Comparison of ENCODE assay signal across 7 cellular contexts in the genomic region with DNA sequence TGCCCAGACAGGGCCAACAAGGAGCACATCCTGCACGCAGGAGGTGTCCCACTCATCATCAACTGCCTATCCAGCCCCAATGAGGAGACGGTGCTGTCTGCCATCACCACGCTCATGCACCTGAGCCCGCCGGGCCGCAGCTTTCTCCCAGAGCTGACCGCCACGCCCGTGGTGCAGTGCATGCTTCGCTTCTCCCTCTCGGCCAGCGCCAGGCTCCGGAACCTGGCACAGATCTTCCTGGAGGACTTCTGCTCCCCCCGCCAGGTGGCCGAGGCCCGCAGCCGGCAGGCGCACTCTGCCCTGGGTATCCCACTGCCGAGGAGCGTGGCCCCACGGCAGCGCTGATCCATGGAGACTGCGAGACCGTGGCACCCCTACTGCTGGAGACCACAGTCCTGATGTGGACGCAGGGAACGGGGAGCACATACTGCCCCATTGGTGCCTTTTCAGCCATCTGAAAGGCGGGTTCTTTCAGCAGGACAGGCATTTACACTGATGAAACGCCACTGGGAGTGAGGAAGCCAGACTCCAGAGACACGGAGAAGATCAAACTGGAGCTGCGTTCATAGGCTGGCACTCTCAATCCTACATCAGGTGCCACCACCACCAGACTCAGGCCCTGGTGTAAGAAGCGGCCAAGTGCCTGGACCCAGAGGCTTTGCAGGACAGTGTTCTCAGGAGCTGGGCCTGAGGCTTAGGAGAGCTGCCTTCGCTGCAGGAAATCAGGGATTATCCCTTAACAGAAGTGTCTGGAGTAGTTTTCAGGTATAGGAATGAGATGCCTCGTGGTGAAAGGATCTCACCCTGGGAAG. TPM values are rescaled to one million over a fixed set of nuclear protein-coding genes. Genes with fewer than 3 reads are reported as not detected.
DNase-seq lines count a peak whose midpoint lies in the region; ATAC-seq and TF ChIP-seq lines count a peak whose summit lies in the region.
"Had no signal": no experiment of that assay in that cellular context is flagged by ENCODE, and none has a peak within 500 bp of the region (broad histone marks: within the 10 kb centered on the region; RNA-seq: fewer than 3 reads in every experiment).

No MANE protein-coding gene starts in this region.

- peaks cover 32 to 33% of the 10 kb centered on the region in 2 donors for H3K4me1 Mint-ChIP-seq in natural killer cell treated with Interleukin-12 subunit alpha and Interleukin-12 subunit beta and Interleukin-15 and Interleukin-18, amount 100 ng/mL, for 72 hours (ENCODE audit: low read depth in 2 of 2)

- H3K27me3 ChIP-seq in H7 (ENCODE audit: control insufficient read depth, insufficient read depth, low read length) (no peaks in the 10 kb centered on the region), WERI-Rb-1 (ENCODE audit: insufficient read depth, low read depth, severe bottlenecking) (no peaks in the 10 kb centered on the region)
- H3K27me3 ChIP-seq: testis had no signal

- no peak for TF ChIP-seq CTCF in WERI-Rb-1 (IDR thresholded peaks at IDR 0.05; ENCODE audit: low read depth, low read length)

- no peak for ATAC-seq in natural killer cell treated with Interleukin-12 subunit alpha and Interleukin-12 subunit beta and Interleukin-15 and Interleukin-18, amount 100 ng/mL, for 72 hours
- ATAC-seq in GM21825 (IDR thresholded peaks at IDR 0.05; ENCODE audit: unreplicated experiment) = no peak

- peak overlapping the region in 1 of 2 donors; percentile 51 for H3K27ac Mint-ChIP-seq in natural killer cell treated with Interleukin-12 subunit alpha and Interleukin-12 subunit beta and Interleukin-15 and Interleukin-18, amount 100 ng/mL, for 72 hours

- H3K9me3 ChIP-seq in WERI-Rb-1 (ENCODE audit: severe bottlenecking) = no peaks in the 10 kb centered on the region
- H3K9me3 ChIP-seq: testis had no signal

- H3K4me3 ChIP-seq in H7 (ENCODE audit: insufficient read depth, low read depth, low read length) (no peak overlapping the region), WERI-Rb-1 (ENCODE audit: low read depth, low read length) (no peak overlapping the region)
- H3K4me3 ChIP-seq: testis had no signal

- H3K27me3 Mint-ChIP-seq in natural killer cell treated with Interleukin-12 subunit alpha and Interleukin-12 subunit beta and Interleukin-15 and Interleukin-18, amount 100 ng/mL, for 72 hours = no peaks in the 10 kb centered on the region

- peak overlapping the region; percentile 65 for H3K4me3 Mint-ChIP-seq in natural killer cell treated with Interleukin-12 subunit alpha and Interleukin-12 subunit beta and Interleukin-15 and Interleukin-18, amount 100 ng/mL, for 72 hours

- H3K36me3 ChIP-seq in H7 (replicated peaks; ENCODE audit: control insufficient read depth, insufficient read depth, low read length) = peaks cover 8% of the 10 kb centered on the region
- H3K36me3 ChIP-seq in WERI-Rb-1 = peaks cover 16% of the 10 kb centered on the region

- DNase-seq in H7 (peak; percentile 47), WERI-Rb-1 (peak; percentile 77)
- DNase-seq in natural killer cell treated with Interleukin-12 subunit alpha and Interleukin-12 subunit beta and Interleukin-15 and Interleukin-18, amount 100 ng/mL, for 72 hours (ENCODE audit: low spot score) = no peak
- no peak for DNase-seq in stimulated activated CD4-positive, alpha-beta T cell treated with anti-CD3 and anti-CD28 coated beads, Interleukin-4, amount 100 ng/mL, for 4 hours
- DNase-seq: activated naive CD4-positive, alpha-beta T cell treated with anti-CD3 and anti-CD28 coated beads, Interleukin-2, amount 50 U/mL, for 16 hours; testis had no signal

- H3K36me3 Mint-ChIP-seq in natural killer cell treated with Interleukin-12 subunit alpha and Interleukin-12 subunit beta and Interleukin-15 and Interleukin-18, amount 100 ng/mL, for 72 hours = peaks cover 4% of the 10 kb centered on the region

- H3K9me3 Mint-ChIP-seq in natural killer cell treated with Interleukin-12 subunit alpha and Interleukin-12 subunit beta and Interleukin-15 and Interleukin-18, amount 100 ng/mL, for 72 hours = no peaks in the 10 kb centered on the region

- peak overlapping the region; percentile 2 for H3K27ac ChIP-seq in WERI-Rb-1
- H3K27ac ChIP-seq: testis had no signal

RNA-seq across cellular contexts. Expression of a gene that starts 2.6 kb away (rescaled TPM):
- total RNA-seq in H7 (2014; rRNA removed; shearing (Covaris generic)) = 106 and 118 TPM in 2 replicates
- total RNA-seq in natural killer cell treated with Interleukin-12 subunit alpha and Interleukin-12 subunit beta and Interleukin-15 and Interleukin-18, amount 100 ng/mL, for 72 hours = 10 to 100 TPM; 76.9 to 87.9 TPM

RNA-seq across cellular contexts. Expression of a gene that starts 19.1 kb away (rescaled TPM):
- 6.2 and 9.5 TPM in 2 replicates for total RNA-seq in H7 (2014; rRNA removed; shearing (Covaris generic))
- 10 to 100 TPM; 13.3 to 13.7 TPM for total RNA-seq in natural killer cell treated with Interleukin-12 subunit alpha and Interleukin-12 subunit beta and Interleukin-15 and Interleukin-18, amount 100 ng/mL, for 72 hours

RNA-seq across cellular contexts. Expression of a gene that starts 25.4 kb away (rescaled TPM):
- total RNA-seq in H7 (2014; rRNA removed; shearing (Covaris generic)) = 410 and 454 TPM in 2 replicates
- total RNA-seq in natural killer cell treated with Interleukin-12 subunit alpha and Interleukin-12 subunit beta and Interleukin-15 and Interleukin-18, amount 100 ng/mL, for 72 hours = 100 to 1,000 TPM; 219 to 351 TPM

RNA-seq across cellular contexts. Expression of a gene that starts 41.1 kb away (rescaled TPM):
- total RNA-seq in H7 (2014; rRNA removed; shearing (Covaris generic)) = 28.2 and 38.8 TPM in 2 replicates
- total RNA-seq in natural killer cell treated with Interleukin-12 subunit alpha and Interleukin-12 subunit beta and Interleukin-15 and Interleukin-18, amount 100 ng/mL, for 72 hours = 1 to 10 TPM; 4.6 TPM

RNA-seq across cellular contexts. Expression of a gene that starts 53.9 kb away (rescaled TPM):
- 321 and 329 TPM in 2 replicates for total RNA-seq in H7 (2014; rRNA removed; shearing (Covaris generic))
- total RNA-seq in natural killer cell treated with Interleukin-12 subunit alpha and Interleukin-12 subunit beta and Interleukin-15 and Interleukin-18, amount 100 ng/mL, for 72 hours = 100 to 1,000 TPM; 332 to 497 TPM

Comparison
In these comparisons a context has a peak if more than half of its experiments do, and no peak if none do; other contexts are left out.
1. DNase-seq: peak in H7 (single experiment) and WERI-Rb-1 (single experiment); none in natural killer cell treated with Interleukin-12 subunit alpha and Interleukin-12 subunit beta and Interleukin-15 and Interleukin-18, amount 100 ng/mL, for 72 hours (single experiment) and stimulated activated CD4-positive, alpha-beta T cell treated with anti-CD3 and anti-CD28 coated beads, Interleukin-4, amount 100 ng/mL, for 4 hours (0 of 2).